ENCODE assay signal across 15 cellular contexts in the genomic region with DNA sequence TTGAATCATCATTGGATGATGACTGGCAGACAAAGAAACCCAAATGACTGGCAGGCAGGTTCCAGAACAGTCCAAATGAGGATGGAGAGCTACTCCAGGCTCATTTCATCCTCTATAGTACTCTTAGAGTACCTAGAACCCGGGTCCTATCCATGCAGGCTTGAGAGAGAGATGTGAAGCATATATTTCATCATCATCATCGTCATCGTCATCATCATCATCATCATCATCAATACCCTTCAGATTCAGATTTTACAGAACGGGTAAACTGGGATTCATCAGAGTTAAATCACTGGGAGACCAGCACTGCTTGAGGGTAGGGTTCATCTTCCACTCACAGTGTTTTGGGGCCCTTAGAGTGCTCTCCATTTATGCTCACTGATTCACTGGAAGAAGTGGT. TPM values are rescaled to one million over a fixed set of nuclear protein-coding genes. Genes with fewer than 3 reads are reported as not detected.
DNase-seq lines count a peak whose midpoint lies in the region; ATAC-seq, FAIRE-seq and TF ChIP-seq lines count a peak whose summit lies in the region.
"Had no signal": no experiment of that assay in that cellular context is flagged by ENCODE, and none has a peak within 500 bp of the region (broad histone marks: within the 10 kb centered on the region; RNA-seq: fewer than 3 reads in every experiment).

No MANE protein-coding gene starts in this region.

- no peak for DNase-seq in astrocyte (ENCODE audit: low read depth)
- DNase-seq in hepatocyte (ENCODE audit: low spot score), result no peak
- no peak for DNase-seq in neural crest cell (ENCODE audit: low read depth, low spot score)
- DNase-seq in NCI-H1417 (lab: John Stamatoyannopoulos, UW), result no peak
- no peak for DNase-seq in NCI-H2171 (lab: John Stamatoyannopoulos, UW)
- DNase-seq: BE2C; CD4-positive, alpha-beta T cell; KG1 had no signal

- H3K4me3 Mint-ChIP-seq in astrocyte (ENCODE audit: unreplicated experiment), result no peak overlapping the region
- no peak overlapping the region for H3K4me3 Mint-ChIP-seq in neural crest cell
- H3K4me3 Mint-ChIP-seq: CD4-positive, alpha-beta T cell had no signal

- no peaks in the 10 kb centered on the region for H4K20me1 ChIP-seq in astrocyte (ENCODE audit: insufficient read depth, low read length)
- no peaks in the 10 kb centered on the region for H4K20me1 ChIP-seq in hepatocyte (ENCODE audit: insufficient read depth, poor library complexity, severe bottlenecking)

- H3K36me3 ChIP-seq in ACC112 (ENCODE audit: insufficient read depth, low read length) (no peaks in the 10 kb centered on the region), astrocyte (ENCODE audit: insufficient read depth, low read length) (no peaks in the 10 kb centered on the region), hepatocyte (replicated peaks; ENCODE audit: insufficient read depth, low read depth) (no peaks in the 10 kb centered on the region)
- H3K36me3 ChIP-seq: BE2C, SJSA1 had no signal

- no peak for FAIRE-seq in astrocyte (lab: Jason Lieb, UNC)
- FAIRE-seq: GM12891 had no signal

- peaks cover 5% of the 10 kb centered on the region for H3K27me3 Mint-ChIP-seq in astrocyte (ENCODE audit: low read depth, unreplicated experiment)
- H3K27me3 Mint-ChIP-seq in neural crest cell (ENCODE audit: low read depth), result no peaks in the 10 kb centered on the region
- H3K27me3 Mint-ChIP-seq: CD4-positive, alpha-beta T cell had no signal

- no peaks in the 10 kb centered on the region for H3K9me2 ChIP-seq in hepatocyte (replicated peaks; ENCODE audit: insufficient read depth)

- no peak for ATAC-seq in activated CD4-positive, CD25-positive, alpha-beta regulatory T cell treated with anti-CD3 and anti-CD28 coated beads, Interleukin-2, amount 50 U/mL, for 24 hours
- no peak for ATAC-seq in HG03521 (IDR thresholded peaks at IDR 0.05; ENCODE audit: unreplicated experiment)

- H2AFZ ChIP-seq in ACC112 (ENCODE audit: low read length, unreplicated experiment) (no peak overlapping the region), astrocyte (ENCODE audit: low read depth, low read length) (no peak overlapping the region), hepatocyte (no peak overlapping the region)

- H3K9me3 ChIP-seq in astrocyte (ENCODE audit: insufficient read depth, low read depth, low read length) (no peaks in the 10 kb centered on the region), hepatocyte (ENCODE audit: low read depth) (no peaks in the 10 kb centered on the region)
- H3K9me3 ChIP-seq: BE2C, SJSA1 had no signal

- 95% methylated on average over 4 of the region's 4 CpGs for WGBS in hepatocyte (ENCODE audit: low lambda C conversion rate, missing lambda C conversion rate)

- no peak for TF ChIP-seq CTCF in astrocyte (IDR thresholded peaks at IDR 0.05; ENCODE audit: insufficient read depth, low read depth, low read length)
- no peak for TF ChIP-seq CTCF in hepatocyte (IDR thresholded peaks at IDR 0.05; ENCODE audit: poor library complexity)
- TF ChIP-seq CTCF in neural crest cell (conservative IDR thresholded peaks at IDR 0.05), result no peak

- H3K79me2 ChIP-seq in ACC112 (ENCODE audit: control insufficient read depth, insufficient read depth, low read length, unreplicated experiment) (no peaks in the 10 kb centered on the region), astrocyte (ENCODE audit: insufficient read depth, low read length) (no peaks in the 10 kb centered on the region), hepatocyte (no peaks in the 10 kb centered on the region)

- peak overlapping the region; percentile 85 for H3K27ac Mint-ChIP-seq in astrocyte (ENCODE audit: unreplicated experiment)
- H3K27ac Mint-ChIP-seq in neural crest cell (ENCODE audit: unreplicated experiment), result peak overlapping the region; percentile 69
- H3K27ac Mint-ChIP-seq: CD4-positive, alpha-beta T cell had no signal

- H3K9me3 Mint-ChIP-seq in astrocyte (ENCODE audit: unreplicated experiment), result no peaks in the 10 kb centered on the region
- no peaks in the 10 kb centered on the region for H3K9me3 Mint-ChIP-seq in neural crest cell
- H3K9me3 Mint-ChIP-seq: CD4-positive, alpha-beta T cell had no signal

- H3K36me3 Mint-ChIP-seq in astrocyte (ENCODE audit: low read depth, unreplicated experiment), result no peaks in the 10 kb centered on the region
- H3K36me3 Mint-ChIP-seq in neural crest cell (ENCODE audit: low read depth), result no peaks in the 10 kb centered on the region

- peaks cover 14% of the 10 kb centered on the region for H3K4me1 Mint-ChIP-seq in astrocyte (ENCODE audit: low read depth, unreplicated experiment)
- H3K4me1 Mint-ChIP-seq in neural crest cell, result peaks cover 27% of the 10 kb centered on the region

- H3K27ac ChIP-seq in ACC112 (ENCODE audit: low read depth, low read length), result peak overlapping the region; percentile 28; the same call in 1 of the 2 replicates
- H3K27ac ChIP-seq in astrocyte (ENCODE audit: low read depth, low read length), result no peak overlapping the region
- H3K27ac ChIP-seq in hepatocyte, result peak overlapping the region; percentile 62
- H3K27ac ChIP-seq: SJSA1 had no signal

- H3K9ac ChIP-seq in astrocyte (ENCODE audit: low read length), result no peak overlapping the region

- H3K4me2 ChIP-seq in astrocyte (ENCODE audit: low read length), result peak overlapping the region; percentile 31
- no peak overlapping the region for H3K4me2 ChIP-seq in hepatocyte

- H3K4me1 ChIP-seq in ACC112 (ENCODE audit: control insufficient read depth, insufficient read depth, low read length, unreplicated experiment) (peaks cover 8% of the 10 kb centered on the region), astrocyte (ENCODE audit: insufficient read depth, low read length) (peaks cover 12% of the 10 kb centered on the region), hepatocyte (ENCODE audit: insufficient read depth) (peaks cover 12% of the 10 kb centered on the region)
- H3K4me1 ChIP-seq: BE2C had no signal

- H3K27me3 ChIP-seq in ACC112 (ENCODE audit: insufficient read depth, low read length) (no peaks in the 10 kb centered on the region), astrocyte (ENCODE audit: insufficient read depth, low read length) (no peaks in the 10 kb centered on the region), hepatocyte (no peaks in the 10 kb centered on the region)
- H3K27me3 ChIP-seq: BE2C, SJSA1 had no signal

- H3K4me3 ChIP-seq in ACC112 (ENCODE audit: low read depth, low read length) (no peak overlapping the region), astrocyte (ENCODE audit: insufficient read depth, low read depth, low read length) (no peak overlapping the region), hepatocyte (no peak overlapping the region)
- H3K4me3 ChIP-seq: SJSA1 had no signal

RNA-seq across cellular contexts. Expression of a gene that starts 52.3 kb away (rescaled TPM):
- total RNA-seq in astrocyte, result 0.48 and 1.2 TPM in 2 replicates
- 0.20 TPM in 1 of 2 replicates, not detected in the other for total RNA-seq in hepatocyte
- 0.05 and 0.16 TPM in 2 replicates for polyA plus RNA-seq in hepatocyte
- 0.49 and 0.98 TPM in 2 replicates for total RNA-seq in neural crest cell
- total RNA-seq: G401, H7, SJSA1 had no signal

RNA-seq across cellular contexts. Expression of a gene that starts 52.7 kb away (rescaled TPM):
- 2.6 and 4.0 TPM in 2 replicates for total RNA-seq in astrocyte
- total RNA-seq in hepatocyte, result 22.6 and 26.5 TPM in 2 replicates
- 11.5 and 15.1 TPM in 2 replicates for polyA plus RNA-seq in hepatocyte
- 2.4 and 2.9 TPM in 2 replicates for total RNA-seq in neural crest cell
- total RNA-seq: G401 had no signal
